32 cellular contexts compared by ENCODE assay signal in the genomic region with DNA sequence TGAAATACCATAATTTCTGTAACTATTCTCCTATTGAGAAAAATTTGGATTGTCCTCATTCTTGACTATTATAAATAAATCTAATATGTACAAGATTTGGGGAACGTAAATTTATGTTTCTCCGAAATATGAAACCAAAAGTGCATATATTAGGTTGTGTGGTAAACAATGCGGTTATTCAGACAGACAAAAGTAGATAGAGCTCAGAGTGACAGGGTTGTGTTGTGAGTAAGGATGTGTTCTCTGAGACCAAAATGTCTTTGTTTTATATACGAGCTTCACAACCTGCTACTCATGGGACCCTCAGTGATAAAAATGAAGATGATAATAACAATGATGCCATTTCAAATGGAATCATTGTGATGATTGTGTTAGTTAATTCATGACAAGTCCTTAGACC.
"Had no signal": no experiment of that assay in that cellular context is flagged by ENCODE, and none has a peak within 500 bp of the region (broad histone marks: within the 10 kb centered on the region; RNA-seq: fewer than 3 reads in every experiment).

No MANE protein-coding gene starts in this region.

- H3K27me3 ChIP-seq: ascending aorta, cardiac muscle cell had no signal

- FAIRE-seq: bronchial epithelial cell had no signal

- H3K4me1 ChIP-seq: ascending aorta had no signal

- H3K9me3 ChIP-seq: ascending aorta had no signal

- H3K36me3 ChIP-seq: ascending aorta, cardiac muscle cell, WERI-Rb-1 had no signal

- ATAC-seq: activated CD4-positive, alpha-beta T cell treated with anti-CD3 and anti-CD28 coated beads for 36 hours; activated CD4-positive, CD25-positive, alpha-beta regulatory T cell treated with anti-CD3 and anti-CD28 coated beads, Interleukin-2, amount 50 U/mL, for 24 hours; activated CD8-positive, alpha-beta memory T cell treated with anti-CD3 and anti-CD28 coated beads, Interleukin-2, amount 10 ng/mL, durations not matched to agents 7 days and 5 days; activated CD8-positive, alpha-beta T cell treated with anti-CD3 and anti-CD28 coated beads, Interleukin-2, amount 10 ng/mL, durations not matched to agents 7 days and 5 days; activated naive CD8-positive, alpha-beta T cell treated with anti-CD3 and anti-CD28 coated beads, Interleukin-2, amount 50 U/mL, for 24 hours; WTC11 had no signal

- DNase-seq: activated CD4-positive, alpha-beta memory T cell treated with anti-CD3 and anti-CD28 coated beads, Interleukin-2, amount 10 ng/mL, durations not matched to agents 7 days and 5 days; activated CD4-positive, alpha-beta T cell treated with anti-CD3 and anti-CD28 coated beads for 1 hour; activated CD4-positive, alpha-beta T cell treated with anti-CD3 and anti-CD28 coated beads for 36 hours; activated CD4-positive, alpha-beta T cell treated with anti-CD3 and anti-CD28 coated beads for 48 hours; activated CD4-positive, alpha-beta T cell treated with anti-CD3 and anti-CD28 coated beads, Interleukin-2, amount 10 ng/mL, durations not matched to agents 7 days and 5 days; activated CD4-positive, alpha-beta T cell treated with anti-CD3 and anti-CD28 coated beads, Interleukin-2, amount 50 U/mL, for 48 hours; activated CD4-positive, CD25-positive, alpha-beta regulatory T cell; activated CD8-positive, alpha-beta memory T cell treated with anti-CD3 and anti-CD28 coated beads for 24 hours; activated CD8-positive, alpha-beta memory T cell treated with anti-CD3 and anti-CD28 coated beads, Interleukin-2, amount 10 ng/mL, durations not matched to agents 7 days and 5 days; activated CD8-positive, alpha-beta memory T cell treated with anti-CD3 and anti-CD28 coated beads, Interleukin-2, amount 50 U/mL, for 48 hours; activated CD8-positive, alpha-beta T cell treated with anti-CD3 and anti-CD28 coated beads, Interleukin-2, amount 10 ng/mL, durations not matched to agents 7 days and 5 days; activated effector memory CD4-positive, alpha-beta T cell treated with Interleukin-2 at 50 U/mL for 16 hours; activated gamma-delta T cell; activated naive CD4-positive, alpha-beta T cell treated with anti-CD3 and anti-CD28 coated beads, Interleukin-2, amount 10 ng/mL, durations not matched to agents 7 days and 5 days; activated naive CD4-positive, alpha-beta T cell treated with Interleukin-2 at 50 U/mL for 16 hours; activated naive CD8-positive, alpha-beta T cell treated with anti-CD3 and anti-CD28 coated beads, Interleukin-2, amount 10 ng/mL, durations not matched to agents 7 days and 5 days; activated naive CD8-positive, alpha-beta T cell treated with anti-CD3 and anti-CD28 coated beads, Interleukin-2, amount 50 U/mL, for 24 hours; activated T-cell treated with anti-CD3 and anti-CD28 coated beads, Interleukin-2, amount 50 U/mL, for 24 hours; activated T-cell treated with anti-CD3 and anti-CD28 coated beads, Interleukin-2, amount 50 U/mL, for 48 hours; amygdala; anterior cingulate cortex; caudate nucleus; cerebellar nuclear complex; T-helper 1 cell; T-helper 2 cell; T-helper 9 cell; WERI-Rb-1 had no signal

- H3K4me3 ChIP-seq: ascending aorta, cardiac muscle cell had no signal

- H3K27ac ChIP-seq: ascending aorta, cardiac muscle cell, WERI-Rb-1 had no signal
